11 cellular contexts compared by ENCODE assay signal in genomic region chr4:121729753-121730152, GRCh38. TPM values are rescaled to one million over a fixed set of nuclear protein-coding genes. Genes with fewer than 3 reads are reported as not detected.
"Had no signal": no experiment of that assay in that cellular context is flagged by ENCODE, and none has a peak within 500 bp of the region (broad histone marks: within the 10 kb centered on the region; RNA-seq: fewer than 3 reads in every experiment).

No MANE protein-coding gene starts in this region.

RNA-seq across cellular contexts. Expression of gene SMIM43, which starts 35.2 kb away (rescaled TPM):
- total RNA-seq: activated B cell treated with CpG ODN at 0.5 μM for 24 hours; activated CD4-positive, alpha-beta memory T cell treated with anti-CD3 and anti-CD28 coated beads for 36 hours; activated CD4-positive, alpha-beta memory T cell treated with anti-CD3 and anti-CD28 coated beads, Interleukin-2, amount 10 ng/mL, durations not matched to agents 7 days and 5 days; activated CD4-positive, alpha-beta T cell treated with anti-CD3 and anti-CD28 coated beads for 36 hours; activated CD4-positive, alpha-beta T cell treated with anti-CD3 and anti-CD28 coated beads, Interleukin-2, amount 10 ng/mL, durations not matched to agents 7 days and 5 days; activated CD8-positive, alpha-beta memory T cell treated with anti-CD3 and anti-CD28 coated beads for 36 hours; activated CD8-positive, alpha-beta T cell treated with anti-CD3 and anti-CD28 coated beads for 36 hours; activated CD8-positive, alpha-beta T cell treated with anti-CD3 and anti-CD28 coated beads, Interleukin-2, amount 10 ng/mL, durations not matched to agents 7 days and 5 days; T-helper 1 cell treated with Interleukin-12 subunit alpha and Interleukin-12 subunit beta and Interleukin-4 antibody, amounts not matched to agents 30 ng/mL and 1 ng/mL, for 36 hours; T-helper 17 cell; T-helper 2 cell treated with Interferon-gamma antibody and Interleukin-4, amounts not matched to agents 100 ng/mL and 5 ng/mL, for 36 hours had no signal
